Comparison of ENCODE assay signal across 11 cellular contexts in genomic region chr7:31027161-31027965, GRCh38. TPM values are rescaled to one million over a fixed set of nuclear protein-coding genes. Genes with fewer than 3 reads are reported as not detected.
DNase-seq lines count a peak whose midpoint lies in the region; ATAC-seq and TF ChIP-seq lines count a peak whose summit lies in the region.
"Had no signal": no experiment of that assay in that cellular context is flagged by ENCODE, and none has a peak within 500 bp of the region (broad histone marks: within the 10 kb centered on the region; RNA-seq: fewer than 3 reads in every experiment).

No MANE protein-coding gene starts in this region.

- H3K9me3 Mint-ChIP-seq in mesothelial cell of epicardium = no peaks in the 10 kb centered on the region
- H3K9me3 Mint-ChIP-seq: HFFc6 had no signal

- H3K27ac Mint-ChIP-seq in mesothelial cell of epicardium = peak overlapping the region; percentile 34
- H3K27ac Mint-ChIP-seq: HFFc6 had no signal

- DNase-seq in D341Med (ENCODE audit: low spot score) (peak; percentile 78), mesothelial cell of epicardium (ENCODE audit: low spot score in 2 of 2, unreplicated experiment in 2 of 2) (peak in 1 of 2 experiments; percentile 57), SHP77 treated with DMSO at 0.1 percent for 48 hours (lab: John Stamatoyannopoulos, UW) (no peak)
- DNase-seq: Calu3, HFFc6, NCI-H1105 had no signal

- H3K4me3 Mint-ChIP-seq in mesothelial cell of epicardium = peak overlapping the region; percentile 33
- H3K4me3 Mint-ChIP-seq: HFFc6 had no signal

- peak; percentile 56 for ATAC-seq in HG02885 (IDR thresholded peaks at IDR 0.05; ENCODE audit: poor library complexity, unreplicated experiment)
- no peak for ATAC-seq in HG02938 (IDR thresholded peaks at IDR 0.05; ENCODE audit: unreplicated experiment)
- ATAC-seq in GM21529 (IDR thresholded peaks at IDR 0.05; ENCODE audit: unreplicated experiment) = no peak
- no peak for ATAC-seq in HG03280 (IDR thresholded peaks at IDR 0.05; ENCODE audit: unreplicated experiment)

- no peak for TF ChIP-seq CTCF in mesothelial cell of epicardium (IDR thresholded peaks at IDR 0.05; ENCODE audit: unreplicated experiment)

- H3K4me1 Mint-ChIP-seq in mesothelial cell of epicardium = peaks cover 13% of the 10 kb centered on the region

- no peaks in the 10 kb centered on the region for H3K36me3 Mint-ChIP-seq in mesothelial cell of epicardium

- H3K27me3 Mint-ChIP-seq in mesothelial cell of epicardium (ENCODE audit: low read depth) = peaks cover 16% of the 10 kb centered on the region

- peak overlapping the region; percentile 84 for H3K27ac ChIP-seq in cingulate gyrus (ENCODE audit: low read depth, low read length)

RNA-seq across cellular contexts. Expression of gene ADCYAP1R1, which starts 24.7 kb away (rescaled TPM):
- total RNA-seq in mesothelial cell of epicardium = 0.18 to 0.38 TPM (median 0.36 TPM) in 3 replicates
- total RNA-seq: Calu3 had no signal
